13 cellular contexts compared by ENCODE assay signal in genomic region chr12:120041386-120042231, GRCh38. TPM values are rescaled to one million over a fixed set of nuclear protein-coding genes. Genes with fewer than 3 reads are reported as not detected.
A peak's percentile ranks its signal among the peaks of the same experiment; 100 is the strongest.
DNase-seq lines count a peak whose midpoint lies in the region; ATAC-seq, FAIRE-seq and TF ChIP-seq lines count a peak whose summit lies in the region.
"Had no signal": no experiment of that assay in that cellular context is flagged by ENCODE, and none has a peak within 500 bp of the region (broad histone marks: within the 10 kb centered on the region; RNA-seq: fewer than 3 reads in every experiment).

No MANE protein-coding gene starts in this region.

- H3K27me3 Mint-ChIP-seq in CD8-positive, alpha-beta memory T cell = no peaks in the 10 kb centered on the region
- H3K27me3 Mint-ChIP-seq in astrocyte (ENCODE audit: low read depth, unreplicated experiment) = no peaks in the 10 kb centered on the region
- no peaks in the 10 kb centered on the region for H3K27me3 Mint-ChIP-seq in naive thymus-derived CD8-positive, alpha-beta T cell

- H3K27ac ChIP-seq in CD8-positive, alpha-beta memory T cell (ENCODE audit: low read depth, low read length) = no peak overlapping the region
- no peak overlapping the region for H3K27ac ChIP-seq in astrocyte (ENCODE audit: low read depth, low read length)
- H3K27ac ChIP-seq in left ventricle myocardium inferior (replicated peaks) = no peak overlapping the region
- H3K27ac ChIP-seq: brain microvascular endothelial cell had no signal

- peak; percentile 86 to 95 for ATAC-seq in naive thymus-derived CD8-positive, alpha-beta T cell
- no peak for ATAC-seq in left ventricle myocardium superior

- no peaks in the 10 kb centered on the region for H4K20me1 ChIP-seq in astrocyte (ENCODE audit: insufficient read depth, low read length)

- peaks cover 0 to 29% (median 5%) of the 10 kb centered on the region in 3 donors for H3K36me3 Mint-ChIP-seq in CD8-positive, alpha-beta memory T cell
- peaks cover 3% of the 10 kb centered on the region for H3K36me3 Mint-ChIP-seq in astrocyte (ENCODE audit: low read depth, unreplicated experiment)
- peaks cover 0 to 15% (median 11%) of the 10 kb centered on the region in 3 donors for H3K36me3 Mint-ChIP-seq in naive thymus-derived CD8-positive, alpha-beta T cell

- no peaks in the 10 kb centered on the region for H3K36me3 ChIP-seq in CD8-positive, alpha-beta memory T cell (ENCODE audit: insufficient read depth, low read length)
- H3K36me3 ChIP-seq in astrocyte (ENCODE audit: insufficient read depth, low read length) (no peaks in the 10 kb centered on the region), left ventricle myocardium inferior (no peaks in the 10 kb centered on the region)
- H3K36me3 ChIP-seq: brain microvascular endothelial cell had no signal

- peak overlapping the region in 1 of 7 donors; percentile 26 for H3K4me3 Mint-ChIP-seq in CD8-positive, alpha-beta memory T cell
- H3K4me3 Mint-ChIP-seq in astrocyte (ENCODE audit: unreplicated experiment) = no peak overlapping the region
- peak overlapping the region in 8 of 10 donors; percentile 8 to 73 (median 50) for H3K4me3 Mint-ChIP-seq in naive thymus-derived CD8-positive, alpha-beta T cell

- no peaks in the 10 kb centered on the region for H3K27me3 ChIP-seq in CD8-positive, alpha-beta memory T cell (ENCODE audit: insufficient read depth, low read length, poor library complexity, severe bottlenecking)
- H3K27me3 ChIP-seq in astrocyte (ENCODE audit: insufficient read depth, low read length) (peaks cover 3% of the 10 kb centered on the region), left ventricle myocardium inferior (ENCODE audit: low read depth) (peaks cover 28% of the 10 kb centered on the region)
- H3K27me3 ChIP-seq: brain microvascular endothelial cell had no signal

- H3K9me3 Mint-ChIP-seq in CD8-positive, alpha-beta memory T cell = no peaks in the 10 kb centered on the region
- H3K9me3 Mint-ChIP-seq in astrocyte (ENCODE audit: unreplicated experiment) = peaks cover 2% of the 10 kb centered on the region
- H3K9me3 Mint-ChIP-seq in naive thymus-derived CD8-positive, alpha-beta T cell = no peaks in the 10 kb centered on the region

- POLR2A ChIA-PET in CD8-positive, alpha-beta memory T cell (lab: Charles Lee) = no interaction called here
- POLR2A ChIA-PET in naive thymus-derived CD8-positive, alpha-beta T cell (lab: Charles Lee) = interaction anchor here (0.8 to 1.4 kb wide), 2 partner anchors 34 to 48 kb away, joined by 3 to 5 read pairs; no protein-coding TSS in a partner anchor

- no peak overlapping the region for H3K9ac ChIP-seq in astrocyte (ENCODE audit: low read length)

- no peak overlapping the region for H3K4me2 ChIP-seq in astrocyte (ENCODE audit: low read length)

- no peak overlapping the region for H2AFZ ChIP-seq in astrocyte (ENCODE audit: low read depth, low read length)

- intact Hi-C loops in left ventricle myocardium inferior (cut with micrococcal nuclease) (no loop called here), left ventricle myocardium superior (cut with micrococcal nuclease) (no loop called here)

- H3K27ac Mint-ChIP-seq in CD8-positive, alpha-beta memory T cell = peak overlapping the region in 6 of 8 donors; percentile 38 to 89 (median 74)
- H3K27ac Mint-ChIP-seq in astrocyte (ENCODE audit: unreplicated experiment) = peak overlapping the region; percentile 6
- peak overlapping the region; percentile 41 to 94 (median 74) for H3K27ac Mint-ChIP-seq in naive thymus-derived CD8-positive, alpha-beta T cell

- no peak for TF ChIP-seq CTCF in astrocyte (IDR thresholded peaks at IDR 0.05; ENCODE audit: insufficient read depth, low read depth, low read length)
- TF ChIP-seq CTCF in left ventricle myocardium inferior (IDR thresholded peaks at IDR 0.05; ENCODE audit: borderline replicate concordance) = no peak

- no peak overlapping the region for H3K4me3 ChIP-seq in CD8-positive, alpha-beta memory T cell (ENCODE audit: low read length)
- H3K4me3 ChIP-seq in astrocyte (ENCODE audit: insufficient read depth, low read depth, low read length) (no peak overlapping the region), left ventricle myocardium inferior (no peak overlapping the region)

- H3K79me2 ChIP-seq in astrocyte (ENCODE audit: insufficient read depth, low read length) = no peaks in the 10 kb centered on the region

- H3K4me1 Mint-ChIP-seq in CD8-positive, alpha-beta memory T cell = peaks cover 25 to 40% (median 36%) of the 10 kb centered on the region in 3 donors
- H3K4me1 Mint-ChIP-seq in astrocyte (ENCODE audit: low read depth, unreplicated experiment) = peaks cover 10% of the 10 kb centered on the region
- peaks cover 12 to 25% (median 17%) of the 10 kb centered on the region in 4 donors for H3K4me1 Mint-ChIP-seq in naive thymus-derived CD8-positive, alpha-beta T cell

- no peak for FAIRE-seq in astrocyte (lab: Jason Lieb, UNC)

- no peaks in the 10 kb centered on the region for H3K9me3 ChIP-seq in CD8-positive, alpha-beta memory T cell (ENCODE audit: low read length)
- H3K9me3 ChIP-seq in astrocyte (ENCODE audit: insufficient read depth, low read depth, low read length) = no peaks in the 10 kb centered on the region
- no peaks in the 10 kb centered on the region for H3K9me3 ChIP-seq in left ventricle myocardium inferior (replicated peaks)

- DNase-seq in CD8-positive, alpha-beta memory T cell = peak in 1 of 5 donors; percentile 47
- DNase-seq in T follicular helper cell (ENCODE audit: low read depth) (peak; percentile 70), astrocyte (ENCODE audit: low read depth) (no peak), KG1 (lab: John Stamatoyannopoulos, UW) (no peak), left ventricle myocardium inferior (no peak), left ventricle myocardium superior (no peak), HuH-7.5 (ENCODE audit: low spot score) (no peak)
- DNase-seq in naive thymus-derived CD8-positive, alpha-beta T cell = peak; percentile 7 to 64 (median 39)
- DNase-seq: brain microvascular endothelial cell, C1 segment of cervical spinal cord, NCI-H1694 treated with DMSO at 0.1 percent for 48 hours, posterior cingulate gyrus had no signal

- no peaks in the 10 kb centered on the region for H3K4me1 ChIP-seq in CD8-positive, alpha-beta memory T cell (ENCODE audit: insufficient read depth, low read length)
- no peaks in the 10 kb centered on the region for H3K4me1 ChIP-seq in astrocyte (ENCODE audit: insufficient read depth, low read length)
- H3K4me1 ChIP-seq in left ventricle myocardium inferior = no peaks in the 10 kb centered on the region

- CTCF ChIA-PET in CD8-positive, alpha-beta memory T cell (lab: Charles Lee) = interaction anchor here (1.6 kb wide), 1 partner anchor 34 kb away, joined by 4 read pairs; no protein-coding TSS in a partner anchor

RNA-seq across cellular contexts. Expression of gene BICDL1, which starts 52.6 kb away (rescaled TPM):
- 100 to 1,000 TPM; 106 to 109 TPM for total RNA-seq in CD8-positive, alpha-beta memory T cell
- polyA plus RNA-seq in CD8-positive, alpha-beta memory T cell = 7.4 TPM
- total RNA-seq in astrocyte (7.3 and 8.8 TPM in 2 replicates), left ventricle myocardium inferior (0.08 TPM), left ventricle myocardium superior (4.7 TPM)
- total RNA-seq in naive thymus-derived CD8-positive, alpha-beta T cell = 100 to 1,000 TPM; 147 to 157 TPM
- polyA plus RNA-seq in naive thymus-derived CD8-positive, alpha-beta T cell = 1 to 10 TPM; 1.2 to 1.9 (median 1.4) TPM
- total RNA-seq: fibroblast of lung had no signal
- polyA plus RNA-seq: fibroblast of lung had no signal

Comparison
In these comparisons a context has a peak if more than half of its experiments do, and no peak if none do; other contexts are left out.
1. DNase-seq: peak in T follicular helper cell (single experiment) and naive thymus-derived CD8-positive, alpha-beta T cell (10 of 10); none in astrocyte (single experiment), KG1 (single experiment), left ventricle myocardium inferior (single experiment), left ventricle myocardium superior (single experiment) and HuH-7.5 (single experiment).
2. H3K27ac Mint-ChIP-seq: peak in every context shown above with its lines; median percentile 74 in CD8-positive, alpha-beta memory T cell; 74 in naive thymus-derived CD8-positive, alpha-beta T cell; 6 in astrocyte.
3. RNA of gene BICDL1, which starts 52.6 kb away (total RNA-seq): 147 to 157 TPM in naive thymus-derived CD8-positive, alpha-beta T cell and 106 to 109 TPM in CD8-positive, alpha-beta memory T cell; 7.3 to 8.8 TPM in astrocyte, 4.7 TPM in left ventricle myocardium superior (single experiment) and 0.08 TPM in left ventricle myocardium inferior (single experiment); every median in the first group is over 10 times any median in the second.